In the genomic region with DNA sequence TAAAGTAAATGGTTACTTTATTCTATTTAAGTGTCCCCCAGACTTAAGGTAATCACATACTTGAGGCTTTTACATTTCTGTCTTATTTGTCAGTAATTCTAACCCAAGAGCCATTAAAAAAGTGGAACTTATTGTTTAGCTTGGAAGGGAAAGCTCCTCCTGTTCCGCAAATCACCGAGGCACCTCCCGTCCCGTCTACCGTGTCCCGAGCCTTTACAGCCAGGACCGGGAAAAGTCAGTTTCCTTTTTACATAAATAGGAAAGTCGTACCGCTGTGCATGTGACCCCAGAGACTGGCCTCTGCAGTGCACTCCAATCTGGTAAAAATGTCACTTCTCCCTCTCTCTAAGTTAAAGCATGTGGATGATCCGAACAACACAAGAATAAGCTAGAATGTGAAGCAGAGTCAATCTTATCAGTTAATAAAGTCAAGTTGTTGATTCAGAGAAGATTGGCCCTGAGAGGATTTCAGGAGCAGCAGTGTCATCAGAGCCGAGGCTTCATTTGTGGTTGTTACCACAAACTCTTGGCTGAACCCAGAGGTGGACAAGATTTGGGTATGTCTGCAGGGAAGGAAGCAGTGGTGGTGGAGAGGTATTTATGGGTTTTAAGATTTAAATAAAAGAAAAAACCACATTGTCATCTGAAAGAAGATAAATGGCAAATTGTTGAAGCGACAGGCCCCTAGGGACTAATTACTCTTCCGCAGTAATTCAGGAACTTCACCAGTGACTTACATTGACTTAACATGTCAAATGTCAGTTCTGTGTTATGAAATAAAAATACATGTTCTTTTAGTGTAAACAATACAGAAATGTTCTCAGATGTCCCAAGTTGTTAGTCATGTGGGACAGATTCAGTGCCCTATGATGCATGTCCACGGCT, we compare ENCODE assay signal across 9 cellular contexts.
DNase-seq lines count a peak whose midpoint lies in the region; ATAC-seq and TF ChIP-seq lines count a peak whose summit lies in the region.
"Had no signal": no experiment of that assay in that cellular context is flagged by ENCODE, and none has a peak within 500 bp of the region (broad histone marks: within the 10 kb centered on the region; RNA-seq: fewer than 3 reads in every experiment).

No MANE protein-coding gene starts in this region.

- H3K4me1 Mint-ChIP-seq in type B pancreatic cell (ENCODE audit: unreplicated experiment) = peaks cover 24% of the 10 kb centered on the region

- in situ Hi-C loops in GM13977 (cut with MboI; ENCODE audit: low pct_unique_long_range_greater_than_20kb, low sequenced_read_pairs, unreplicated experiment) = no loop called here

- DNase-seq in NB4 (ENCODE audit: low read depth) (peak; percentile 38), heart right ventricle (peak; percentile 32 to 69), type B pancreatic cell (ENCODE audit: extremely low spot score, unreplicated experiment) (no peak), GM13977 (ENCODE audit: low spot score) (no peak), NCI-H2081 treated with DMSO at 0.1 percent for 48 hours (lab: John Stamatoyannopoulos, UW) (no peak)
- no peak for DNase-seq in stimulated activated CD4-positive, alpha-beta T cell treated with anti-CD3 and anti-CD28 coated beads, Interleukin-15, amount 100 ng/mL, for 24 hours
- DNase-seq: anterior cingulate cortex, NCI-H524 had no signal

- TF ChIP-seq CTCF in NB4 (IDR thresholded peaks at IDR 0.05; ENCODE audit: low read depth, low read length) (no peak), heart right ventricle (IDR thresholded peaks at IDR 0.05) (no peak), type B pancreatic cell (conservative IDR thresholded peaks at IDR 0.05) (no peak), GM13977 (IDR thresholded peaks at IDR 0.05; ENCODE audit: extremely low read depth, insufficient read depth, missing control alignments) (no peak)

- peaks cover 3 to 53% (median 25%) of the 10 kb centered on the region in 9 donors for H3K4me1 ChIP-seq in heart right ventricle

- H3K4me3 Mint-ChIP-seq in type B pancreatic cell = peak overlapping the region; percentile 12

- peaks cover 5% of the 10 kb centered on the region for H3K9me3 Mint-ChIP-seq in type B pancreatic cell

- H3K36me3 Mint-ChIP-seq in type B pancreatic cell = peaks cover 4% of the 10 kb centered on the region

- H3K27ac ChIP-seq in heart right ventricle = peak overlapping the region; percentile 21 to 88 (median 71)

- H3K27me3 Mint-ChIP-seq in type B pancreatic cell = peaks cover 73% of the 10 kb centered on the region

- H3K27ac Mint-ChIP-seq in type B pancreatic cell = no peak overlapping the region

- ATAC-seq in GM21390 (IDR thresholded peaks at IDR 0.05; ENCODE audit: unreplicated experiment) (peak; percentile 49), heart right ventricle (peak; percentile 58 to 90 (median 85))

- no peaks in the 10 kb centered on the region for H3K27me3 ChIP-seq in heart right ventricle

- H3K9me3 ChIP-seq in heart right ventricle = no peaks in the 10 kb centered on the region

- H3K4me3 ChIP-seq in NB4 (ENCODE audit: low read depth, low read length) = no peak overlapping the region
- H3K4me3 ChIP-seq in heart right ventricle = no peak overlapping the region

- WGBS in heart right ventricle, 2 donors = 42 to 59% methylated on average over 14 of the region's 14 CpGs

- TF ChIP-seq POLR2A in NB4 (IDR thresholded peaks at IDR 0.05; ENCODE audit: extremely low read depth, insufficient read length) = no peak

- intact Hi-C loops in heart right ventricle (cut with DNase I) = no loop called here

- no peaks in the 10 kb centered on the region for H3K36me3 ChIP-seq in heart right ventricle

Comparison
In these comparisons a context has a peak if more than half of its experiments do, and no peak if none do; other contexts are left out.
1. DNase-seq: peak in NB4 (single experiment) and heart right ventricle (2 of 2); none in type B pancreatic cell (single experiment), GM13977 (single experiment), NCI-H2081 treated with DMSO at 0.1 percent for 48 hours (single experiment) and stimulated activated CD4-positive, alpha-beta T cell treated with anti-CD3 and anti-CD28 coated beads, Interleukin-15, amount 100 ng/mL, for 24 hours (single experiment).